1 cellular context compared by ENCODE assay signal in the genomic region with DNA sequence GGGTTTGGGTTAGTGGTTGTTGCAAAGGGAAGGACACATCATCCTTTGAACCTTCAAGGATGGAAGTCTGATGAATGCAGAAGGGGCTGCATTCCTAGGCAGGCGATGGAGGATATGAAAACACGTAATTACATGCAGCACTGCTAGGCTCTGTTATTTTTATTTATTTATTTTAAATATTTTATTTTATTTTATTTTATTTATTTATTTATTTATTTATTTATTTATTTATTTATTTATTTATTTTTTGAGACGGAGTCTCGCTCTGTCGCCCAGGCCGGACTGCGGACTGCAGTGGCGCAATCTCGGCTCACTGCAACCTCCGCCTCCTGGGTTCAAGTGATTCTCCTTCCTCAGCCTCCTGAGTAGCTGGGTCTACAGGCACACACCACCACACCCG.
TF ChIP-seq lines count a peak whose summit lies in the region.

No MANE protein-coding gene starts in this region.

TF ChIP-seq in HEK293, 187 proteins besides CTCF, POLR2A, EP300 and RAD21 (continued from another document):
- TF ChIP-seq, protein P1, sequence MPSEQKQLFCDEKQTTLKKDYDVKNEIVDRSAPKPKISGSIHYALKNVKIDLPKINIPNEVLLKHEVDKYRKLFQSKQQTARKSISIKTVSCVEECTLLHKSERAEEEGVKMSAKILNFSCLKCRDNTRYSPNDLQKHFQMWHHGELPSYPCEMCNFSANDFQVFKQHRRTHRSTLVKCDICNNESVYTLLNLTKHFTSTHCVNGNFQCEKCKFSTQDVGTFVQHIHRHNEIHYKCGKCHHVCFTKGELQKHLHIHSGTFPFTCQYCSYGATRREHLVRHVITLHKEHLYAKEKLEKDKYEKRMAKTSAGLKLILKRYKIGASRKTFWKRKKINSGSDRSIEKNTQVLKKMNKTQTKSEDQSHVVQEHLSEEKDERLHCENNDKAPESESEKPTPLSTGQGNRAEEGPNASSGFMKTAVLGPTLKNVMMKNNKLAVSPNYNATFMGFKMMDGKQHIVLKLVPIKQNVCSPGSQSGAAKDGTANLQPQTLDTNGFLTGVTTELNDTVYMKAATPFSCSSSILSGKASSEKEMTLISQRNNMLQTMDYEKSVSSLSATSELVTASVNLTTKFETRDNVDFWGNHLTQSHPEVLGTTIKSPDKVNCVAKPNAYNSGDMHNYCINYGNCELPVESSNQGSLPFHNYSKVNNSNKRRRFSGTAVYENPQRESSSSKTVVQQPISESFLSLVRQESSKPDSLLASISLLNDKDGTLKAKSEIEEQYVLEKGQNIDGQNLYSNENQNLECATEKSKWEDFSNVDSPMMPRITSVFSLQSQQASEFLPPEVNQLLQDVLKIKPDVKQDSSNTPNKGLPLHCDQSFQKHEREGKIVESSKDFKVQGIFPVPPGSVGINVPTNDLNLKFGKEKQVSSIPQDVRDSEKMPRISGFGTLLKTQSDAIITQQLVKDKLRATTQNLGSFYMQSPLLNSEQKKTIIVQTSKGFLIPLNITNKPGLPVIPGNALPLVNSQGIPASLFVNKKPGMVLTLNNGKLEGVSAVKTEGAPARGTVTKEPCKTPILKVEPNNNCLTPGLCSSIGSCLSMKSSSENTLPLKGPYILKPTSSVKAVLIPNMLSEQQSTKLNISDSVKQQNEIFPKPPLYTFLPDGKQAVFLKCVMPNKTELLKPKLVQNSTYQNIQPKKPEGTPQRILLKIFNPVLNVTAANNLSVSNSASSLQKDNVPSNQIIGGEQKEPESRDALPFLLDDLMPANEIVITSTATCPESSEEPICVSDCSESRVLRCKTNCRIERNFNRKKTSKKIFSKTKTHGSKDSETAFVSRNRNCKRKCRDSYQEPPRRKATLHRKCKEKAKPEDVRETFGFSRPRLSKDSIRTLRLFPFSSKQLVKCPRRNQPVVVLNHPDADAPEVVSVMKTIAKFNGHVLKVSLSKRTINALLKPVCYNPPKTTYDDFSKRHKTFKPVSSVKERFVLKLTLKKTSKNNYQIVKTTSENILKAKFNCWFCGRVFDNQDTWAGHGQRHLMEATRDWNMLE (tag by site-specific recombination; conservative IDR thresholded peaks at IDR 0.05; ENCODE audit: low read depth): peak; percentile 87
- peak; percentile 59; the same call in 1 of the 2 replicates for TF ChIP-seq ZNF501 (tag by site-specific recombination; IDR thresholded peaks at IDR 0.05)
- TF ChIP-seq ZNF202 (tag by site-specific recombination; IDR thresholded peaks at IDR 0.05; ENCODE audit: borderline replicate concordance): 0 out of 2 replicates have a peak, but pooled peaks have one; percentile 12
- peak; percentile 32 for TF ChIP-seq ZNF510 (tag by site-specific recombination; IDR thresholded peaks at IDR 0.05; ENCODE audit: insufficient replicate concordance)
- TF ChIP-seq ZNF560 (tag by site-specific recombination; IDR thresholded peaks at IDR 0.05; ENCODE audit: borderline replicate concordance): peak; percentile 80; the same call in 1 of the 2 replicates
- 0 out of 2 replicates have a peak, but pooled peaks have one; percentile 27 for TF ChIP-seq ZNF366 (tag by site-specific recombination; conservative IDR thresholded peaks at IDR 0.05)
- TF ChIP-seq ZNF664 (tag by site-specific recombination; IDR thresholded peaks at IDR 0.05): 0 out of 2 replicates have a peak, but pooled peaks have one; percentile 35
- peak; percentile 69 for TF ChIP-seq ZNF623 (tag by site-specific recombination; IDR thresholded peaks at IDR 0.05)
- peak; percentile 42 for TF ChIP-seq ZNF654 (tag by site-specific recombination; IDR thresholded peaks at IDR 0.05; ENCODE audit: low read depth)
- TF ChIP-seq ZNF558 (tag by site-specific recombination; IDR thresholded peaks at IDR 0.05): peak; percentile 78; the same call in 1 of the 2 replicates
- TF ChIP-seq, protein P2, sequence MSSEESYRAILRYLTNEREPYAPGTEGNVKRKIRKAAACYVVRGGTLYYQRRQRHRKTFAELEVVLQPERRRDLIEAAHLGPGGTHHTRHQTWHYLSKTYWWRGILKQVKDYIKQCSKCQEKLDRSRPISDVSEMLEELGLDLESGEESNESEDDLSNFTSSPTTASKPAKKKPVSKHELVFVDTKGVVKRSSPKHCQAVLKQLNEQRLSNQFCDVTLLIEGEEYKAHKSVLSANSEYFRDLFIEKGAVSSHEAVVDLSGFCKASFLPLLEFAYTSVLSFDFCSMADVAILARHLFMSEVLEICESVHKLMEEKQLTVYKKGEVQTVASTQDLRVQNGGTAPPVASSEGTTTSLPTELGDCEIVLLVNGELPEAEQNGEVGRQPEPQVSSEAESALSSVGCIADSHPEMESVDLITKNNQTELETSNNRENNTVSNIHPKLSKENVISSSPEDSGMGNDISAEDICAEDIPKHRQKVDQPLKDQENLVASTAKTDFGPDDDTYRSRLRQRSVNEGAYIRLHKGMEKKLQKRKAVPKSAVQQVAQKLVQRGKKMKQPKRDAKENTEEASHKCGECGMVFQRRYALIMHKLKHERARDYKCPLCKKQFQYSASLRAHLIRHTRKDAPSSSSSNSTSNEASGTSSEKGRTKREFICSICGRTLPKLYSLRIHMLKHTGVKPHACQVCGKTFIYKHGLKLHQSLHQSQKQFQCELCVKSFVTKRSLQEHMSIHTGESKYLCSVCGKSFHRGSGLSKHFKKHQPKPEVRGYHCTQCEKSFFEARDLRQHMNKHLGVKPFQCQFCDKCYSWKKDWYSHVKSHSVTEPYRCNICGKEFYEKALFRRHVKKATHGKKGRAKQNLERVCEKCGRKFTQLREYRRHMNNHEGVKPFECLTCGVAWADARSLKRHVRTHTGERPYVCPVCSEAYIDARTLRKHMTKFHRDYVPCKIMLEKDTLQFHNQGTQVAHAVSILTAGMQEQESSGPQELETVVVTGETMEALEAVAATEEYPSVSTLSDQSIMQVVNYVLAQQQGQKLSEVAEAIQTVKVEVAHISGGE (tag by site-specific recombination; conservative IDR thresholded peaks at IDR 0.05; ENCODE audit: low read depth): peak; percentile 76
- TF ChIP-seq ZNF394 (tag by site-specific recombination; IDR thresholded peaks at IDR 0.05; ENCODE audit: borderline replicate concordance): peak; percentile 95
- TF ChIP-seq ZNF426 (tag by site-specific recombination; IDR thresholded peaks at IDR 0.05): peak; percentile 80
